ENCODE assay signal across 8 cellular contexts in the genomic region with DNA sequence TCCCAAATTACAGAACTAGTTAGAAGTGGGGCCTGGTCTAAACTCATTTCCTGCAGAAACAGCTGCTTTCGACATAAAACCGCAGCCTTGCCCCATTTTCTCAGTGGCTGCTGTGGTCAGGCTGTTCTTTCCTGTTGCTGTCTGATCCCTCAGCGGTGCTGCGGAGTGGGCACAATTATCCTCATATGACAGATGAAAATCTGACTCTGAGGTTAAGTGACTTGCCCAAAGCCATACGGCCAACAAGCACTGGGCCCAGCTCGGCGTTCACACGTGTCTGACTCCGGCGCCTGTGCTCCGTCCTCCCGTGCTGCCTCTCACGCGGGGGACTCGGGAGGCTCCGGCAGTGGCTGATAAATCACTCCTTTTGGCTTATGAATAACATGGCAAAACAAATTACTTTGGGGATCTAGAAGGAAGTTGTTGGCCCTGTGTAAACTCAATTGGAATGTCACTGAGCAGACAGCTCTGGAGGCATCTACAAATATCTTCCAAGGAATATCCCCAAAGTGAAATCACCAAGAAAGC.
DNase-seq lines count a peak whose midpoint lies in the region; ATAC-seq, FAIRE-seq and TF ChIP-seq lines count a peak whose summit lies in the region.

No MANE protein-coding gene starts in this region.

- FAIRE-seq in GM12891 (lab: Jason Lieb, UNC) = peak; percentile 91

- no peak overlapping the region for H3K9ac ChIP-seq in neuronal stem cell (ENCODE audit: low read depth, low read length, poor library complexity)

- peaks cover 0 to 3% of the 10 kb centered on the region in 2 donors for H3K9me3 ChIP-seq in neuronal stem cell (replicated peaks in 1 of 2; ENCODE audit: control insufficient read depth in 2 of 2, insufficient read depth in 1 of 2, low read depth in 1 of 2, low read length in 2 of 2)

- peaks cover 2 to 22% of the 10 kb centered on the region in 2 donors for H3K36me3 ChIP-seq in neuronal stem cell (replicated peaks in 1 of 2; ENCODE audit: control insufficient read depth in 2 of 2, insufficient read depth in 2 of 2, low read length in 2 of 2)

- WGBS in neuronal stem cell (ENCODE audit: extremely low coverage in 2 of 2, insufficient read length in 2 of 2, insufficient replicate concordance in 1 of 2), 2 donors = no CpG with 5 or more reads among the region's 16 CpGs

- H2BK120ac ChIP-seq in neuronal stem cell (ENCODE audit: low read depth, low read length) = no peak overlapping the region

- H3K18ac ChIP-seq in neuronal stem cell (ENCODE audit: low read length) = no peak overlapping the region

- DNase-seq in GM12891 (ENCODE audit: insufficient read length, low spot score) (peak; percentile 40), choroid plexus epithelial cell (ENCODE audit: low read depth) (peak; percentile 56), neuronal stem cell (ENCODE audit: low spot score) (no peak), NCI-H748 treated with DMSO at 0.1 percent for 48 hours (lab: John Stamatoyannopoulos, UW) (no peak)
- DNase-seq in activated CD4-positive, alpha-beta T cell treated with anti-CD3 and anti-CD28 coated beads for 1 hour = peak; percentile 48

- H4K8ac ChIP-seq in neuronal stem cell (ENCODE audit: low read depth, low read length) = no peak overlapping the region

- H3K4me2 ChIP-seq in neuronal stem cell (ENCODE audit: insufficient read depth, low read length, poor library complexity, severe bottlenecking) = no peak overlapping the region

- H2BK5ac ChIP-seq in neuronal stem cell (ENCODE audit: low read length) = no peak overlapping the region

- no peak for TF ChIP-seq POLR2A in GM12891 (IDR thresholded peaks at IDR 0.05; ENCODE audit: low read depth, low read length)

- H3K79me1 ChIP-seq in neuronal stem cell (ENCODE audit: low read depth, low read length) = no peaks in the 10 kb centered on the region

- no peak overlapping the region for H3K4ac ChIP-seq in neuronal stem cell (ENCODE audit: low read length)

- no peaks in the 10 kb centered on the region for H3K27me3 ChIP-seq in neuronal stem cell (ENCODE audit: control insufficient read depth in 3 of 3, insufficient read depth in 3 of 3, low read depth in 1 of 3, low read length in 3 of 3)

- peak; percentile 46 for ATAC-seq in HG03558 (IDR thresholded peaks at IDR 0.05; ENCODE audit: extremely low read depth, unreplicated experiment)
- ATAC-seq in GM18858 (IDR thresholded peaks at IDR 0.05; ENCODE audit: unreplicated experiment) = no peak

- peak overlapping the region; percentile 39 for H3K14ac ChIP-seq in neuronal stem cell (ENCODE audit: low read length)

- H3K4me1 ChIP-seq in neuronal stem cell (ENCODE audit: control insufficient read depth in 2 of 2, insufficient read depth in 1 of 2, low read depth in 1 of 2, low read length in 2 of 2) = peaks cover 0 to 11% of the 10 kb centered on the region in 2 donors

- H2BK12ac ChIP-seq in neuronal stem cell (ENCODE audit: low read length) = no peak overlapping the region

- H3K23ac ChIP-seq in neuronal stem cell (ENCODE audit: low read depth, low read length, poor library complexity) = no peak overlapping the region

- H2AK5ac ChIP-seq in neuronal stem cell (ENCODE audit: low read depth, low read length) = no peak overlapping the region

- H3K27ac ChIP-seq in neuronal stem cell (replicated peaks; ENCODE audit: low read length) (no peak overlapping the region), temporal lobe (ENCODE audit: low read depth, low read length) (peak overlapping the region; percentile 91)

- no peak overlapping the region for H4K91ac ChIP-seq in neuronal stem cell (ENCODE audit: low read depth, low read length, poor library complexity)

- H2BK15ac ChIP-seq in neuronal stem cell (ENCODE audit: low read length) = no peak overlapping the region

- TF ChIP-seq CTCF in choroid plexus epithelial cell (conservative IDR thresholded peaks at IDR 0.05; ENCODE audit: low read depth, low read length) = no peak

- H3K4me3 ChIP-seq in choroid plexus epithelial cell (ENCODE audit: low read depth, low read length) (no peak overlapping the region), neuronal stem cell (ENCODE audit: low read length in 2 of 2) (no peak overlapping the region)

- no peak overlapping the region for H2AFZ ChIP-seq in neuronal stem cell (ENCODE audit: low read length)

TF ChIP-seq in GM12891, 5 proteins besides CTCF, POLR2A, EP300 and RAD21:
- TF ChIP-seq POU2F2 (IDR thresholded peaks at IDR 0.05; ENCODE audit: low read depth, low read length) (peak; percentile 44; the same call in 1 of the 2 replicates), PAX5 (IDR thresholded peaks at IDR 0.05; ENCODE audit: insufficient read depth, low read length, severe bottlenecking) (no peak)

Comparison
In these comparisons a context has a peak if more than half of its experiments do, and no peak if none do; other contexts are left out.
1. DNase-seq: peak in GM12891 (single experiment), activated CD4-positive, alpha-beta T cell treated with anti-CD3 and anti-CD28 coated beads for 1 hour (single experiment) and choroid plexus epithelial cell (single experiment); none in neuronal stem cell (single experiment) and NCI-H748 treated with DMSO at 0.1 percent for 48 hours (single experiment).